8 cellular contexts compared by ENCODE assay signal in the genomic region with DNA sequence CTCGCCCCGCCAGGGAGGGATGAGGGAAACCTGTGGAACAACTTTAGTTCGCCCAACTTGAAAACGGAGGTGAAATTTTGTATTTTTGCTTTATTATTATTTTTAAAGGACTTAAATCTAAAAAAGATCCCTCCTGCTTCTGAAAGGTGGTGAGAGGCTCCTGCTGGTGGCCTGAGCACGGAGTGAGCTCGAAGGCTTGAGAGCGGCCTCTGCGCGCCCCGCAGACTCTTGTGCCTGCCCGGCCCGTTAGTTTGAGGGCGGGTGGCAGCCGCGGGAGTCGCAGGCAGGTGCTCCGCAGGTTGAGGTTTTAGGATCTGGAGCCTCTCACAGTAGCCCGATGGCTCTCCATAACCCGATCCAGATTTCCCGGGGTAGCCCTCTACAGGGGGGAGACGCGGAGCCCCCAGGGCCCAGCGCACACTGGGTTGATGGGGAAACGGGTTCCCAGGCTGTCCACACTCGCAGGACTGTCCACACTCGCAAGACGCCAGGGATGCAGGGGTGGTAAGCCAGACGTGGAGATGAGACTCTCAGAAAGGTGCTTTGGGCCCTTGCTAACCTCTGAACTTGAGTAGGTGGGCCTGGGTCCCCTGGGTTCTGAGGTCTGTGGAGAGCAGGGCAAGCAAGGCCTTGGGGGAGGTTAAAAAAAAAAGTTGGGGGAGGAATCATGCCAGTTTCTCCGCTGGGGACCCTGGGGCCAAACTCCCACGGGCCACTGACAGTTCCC. TPM values are rescaled to one million over a fixed set of nuclear protein-coding genes. Genes with fewer than 3 reads are reported as not detected.
DNase-seq lines count a peak whose midpoint lies in the region; ATAC-seq, FAIRE-seq and TF ChIP-seq lines count a peak whose summit lies in the region.

No MANE protein-coding gene starts in this region.

- 22 to 25% methylated on average over 30 of the region's 30 CpGs for WGBS in pancreas, 2 donors

- H3K27me3 ChIP-seq in HAP-1 (ENCODE audit: low read depth) (peaks cover 77% of the 10 kb centered on the region), pancreas (peaks cover 0 to 24% (median 6%) of the 10 kb centered on the region in 4 donors)

- H3K4me3 Mint-ChIP-seq in WTC11, result peak overlapping the region; percentile 87

- CTCF ChIA-PET in WTC11 (lab: Charles Lee), result interaction anchor here (0.9 to 1.2 kb wide), 4 partner anchors 46 to 768 kb away, joined by 3 to 13 read pairs (median 4); partner anchors contain the start of gene SUPT3H

- H3K4me1 Mint-ChIP-seq in WTC11, result peaks cover 32% of the 10 kb centered on the region

- intact Hi-C loops in pancreas (cut with DNase I), result loop anchor here in 1 of 3 donors (10.0 kb wide), 1 partner anchor 291 kb away; no protein-coding TSS in a partner anchor

- H3K4me1 ChIP-seq in HAP-1 (peaks cover 4% of the 10 kb centered on the region; the same call in 1 of the 2 replicates), pancreas (peaks cover 0 to 19% (median 6%) of the 10 kb centered on the region in 3 donors)

- no peak for TF ChIP-seq CTCF in WTC11 (IDR thresholded peaks at IDR 0.05)
- no peak for TF ChIP-seq CTCF in fibroblast of villous mesenchyme (IDR thresholded peaks at IDR 0.05; ENCODE audit: insufficient read depth, low read depth, low read length)
- TF ChIP-seq CTCF in pancreas (IDR thresholded peaks at IDR 0.05), result no peak

- peak; percentile 5; the same call in 1 of the 2 replicates for ATAC-seq in WTC11
- no peak for ATAC-seq in pancreas
- ATAC-seq in GM21737 (IDR thresholded peaks at IDR 0.05; ENCODE audit: unreplicated experiment), result no peak

- peak overlapping the region in 2 of 4 donors; percentile 55 to 67 for H3K27ac ChIP-seq in pancreas

- no peaks in the 10 kb centered on the region for H3K9me3 Mint-ChIP-seq in WTC11

- no peaks in the 10 kb centered on the region for H3K36me3 ChIP-seq in HAP-1 (replicated peaks)
- no peaks in the 10 kb centered on the region for H3K36me3 ChIP-seq in pancreas

- no peak overlapping the region for H3K27ac Mint-ChIP-seq in WTC11

- no peaks in the 10 kb centered on the region for H3K9me3 ChIP-seq in HAP-1
- H3K9me3 ChIP-seq in pancreas, result no peaks in the 10 kb centered on the region

- H3K4me3 ChIP-seq in HAP-1 (peak overlapping the region; percentile 42; the same call in 1 of the 2 replicates), fibroblast of villous mesenchyme (ENCODE audit: low read depth, low read length) (peak overlapping the region; percentile 99), pancreas (peak overlapping the region in 3 of 4 donors; percentile 27 to 60 (median 43))

- H3K27me3 Mint-ChIP-seq in WTC11 (ENCODE audit: low read depth), result peaks cover 77% of the 10 kb centered on the region

- no peaks in the 10 kb centered on the region for H3K36me3 Mint-ChIP-seq in WTC11

- POLR2A ChIA-PET in WTC11 (lab: Charles Lee), result no interaction called here

- FAIRE-seq in pancreas (lab: Jason Lieb, UNC) (no peak), GM19239 (lab: Jason Lieb, UNC) (no peak)

- DNase-seq in HAP-1 (ENCODE audit: low spot score in 2 of 2) (no peak), WTC11 (ENCODE audit: low spot score) (peak; percentile 48), fibroblast of villous mesenchyme (ENCODE audit: low read depth) (no peak), pancreas (peak in 2 of 6 donors; percentile 55 to 67), GM19239 (ENCODE audit: insufficient read length, low spot score) (no peak), NCI-H774 (lab: John Stamatoyannopoulos, UW) (no peak), AG08396 (ENCODE audit: low spot score) (no peak)

- in situ Hi-C loops in HAP-1 (cut with MboI; ENCODE audit: low sequenced_read_pairs), result loop anchor here (25.0 kb wide), 1 partner anchor 762 kb away; no protein-coding TSS in a partner anchor

TF ChIP-seq in WTC11, 78 proteins besides CTCF, POLR2A, EP300 and RAD21:
- peak; percentile 60; the same call in 1 of the 2 replicates for TF ChIP-seq ZNF121 (CRISPR knock-in tag; IDR thresholded peaks at IDR 0.05)
- no peak for TF ChIP-seq ZNF281 (CRISPR knock-in tag; IDR thresholded peaks at IDR 0.05)

RNA-seq across cellular contexts. Expression of gene SUPT3H, which starts 46.3 kb away (rescaled TPM):
- total RNA-seq in WTC11 (2021) (15.3 to 21.9 TPM (median 19.2 TPM) in 3 replicates), fibroblast of villous mesenchyme (7.8 and 10.0 TPM in 2 replicates), pancreas (1 to 10 TPM; 3.6 to 8.0 (median 5.3) TPM)
- 1 to 10 TPM; 3.8 to 5.5 TPM for polyA plus RNA-seq in pancreas

Comparison
In these comparisons a context has a peak if more than half of its experiments do, and no peak if none do; other contexts are left out.
1. H3K4me3 ChIP-seq: peak in every context shown above with its lines; median percentile 99 in fibroblast of villous mesenchyme; 43 in pancreas; 42 in HAP-1.